3 cellular contexts compared by ENCODE assay signal in the genomic region with DNA sequence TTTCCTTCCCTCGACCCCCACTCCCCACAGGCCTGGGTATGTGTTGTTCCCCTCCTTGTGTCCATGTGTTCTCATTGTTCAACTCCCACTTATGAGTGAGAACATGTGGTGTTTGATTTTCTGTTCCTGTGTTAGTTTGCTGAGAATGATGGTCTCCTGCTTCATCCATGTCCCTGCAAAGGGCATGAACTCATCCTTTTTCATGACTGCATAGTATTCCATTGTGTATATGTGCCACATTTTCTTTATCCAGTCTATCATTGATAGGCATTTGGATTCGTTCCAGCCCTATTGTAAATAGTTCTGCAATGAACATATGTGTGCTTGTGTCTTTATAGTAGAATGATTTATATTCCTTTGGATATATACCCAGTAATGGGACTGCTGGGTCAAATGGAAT.
DNase-seq lines count a peak whose midpoint lies in the region; ATAC-seq, FAIRE-seq and TF ChIP-seq lines count a peak whose summit lies in the region.
"Not testable (repeated sequence)": the region's sequence is repeated elsewhere in the genome, so short reads cannot be mapped to it uniquely, and the experiment has no call there.

No MANE protein-coding gene starts in this region.

- H3K9ac ChIP-seq in K562 (ENCODE audit: insufficient read depth in 1 of 2, low read depth in 2 of 2, low read length in 2 of 2): not testable (repeated sequence)

- not testable (repeated sequence) for H3K4me2 ChIP-seq in K562 (ENCODE audit: insufficient read depth, low read length)

- H3K9me1 ChIP-seq in K562 (ENCODE audit: control insufficient read depth, insufficient read depth, low read length): not testable (repeated sequence)

- DNase-seq in K562 (ENCODE audit: extremely low read depth in 1 of 4, low spot score in 3 of 4): not testable (repeated sequence)

- not testable (repeated sequence) for FAIRE-seq in K562 (lab: Jason Lieb, UNC)

- H3K27me3 ChIP-seq in K562 (ENCODE audit: control insufficient read depth in 2 of 2, insufficient read depth in 2 of 2, low read length in 2 of 2): not testable (repeated sequence)

- H3K4me1 ChIP-seq in HEK293 (ENCODE audit: control insufficient read depth, insufficient read depth, low read length); K562 (replicated peaks in 1 of 2; ENCODE audit: control insufficient read depth in 2 of 2, insufficient read depth in 2 of 2, low read length in 2 of 2): not testable (repeated sequence)

- not testable (repeated sequence) for H3K27ac ChIP-seq in HEK293 (ENCODE audit: extremely low read depth, low read depth, low read length); K562 (ENCODE audit: extremely low read depth, low read depth, low read length)

- not testable (repeated sequence) for TF ChIP-seq RAD21 in K562 (CRISPR knock-in tag; conservative IDR thresholded peaks at IDR 0.05 in 1 of 2, IDR thresholded peaks at IDR 0.05 in 1 of 2)

- intact Hi-C loops in K562 (cut with micrococcal nuclease): not testable (repeated sequence)

- in situ Hi-C loops in K562 (cut with MboI): not testable (repeated sequence)

- TF ChIP-seq EP300 in K562 (IDR thresholded peaks at IDR 0.05; ENCODE audit: low read length): not testable (repeated sequence)

- not testable (repeated sequence) for H3K79me2 ChIP-seq in K562 (ENCODE audit: control insufficient read depth, insufficient read depth, low read length)

- H4K20me1 ChIP-seq in K562 (replicated peaks; ENCODE audit: control insufficient read depth, insufficient read depth, low read length): not testable (repeated sequence)

- not testable (repeated sequence) for H3K9me3 ChIP-seq in HEK293 (ENCODE audit: control insufficient read depth, insufficient read depth, low read depth, low read length); K562 (replicated peaks; ENCODE audit: control insufficient read depth, insufficient read depth, low read depth, low read length)

- ATAC-seq in SK-N-SH treated with all-trans-retinoic acid at 6 μM for 48 hours, K562: not testable (repeated sequence)

- TF ChIP-seq POLR2A in K562 (conservative IDR thresholded peaks at IDR 0.05): not testable (repeated sequence)

- POLR2A ChIA-PET in HEK293 (lab: Yijun Ruan, JAX): not testable (repeated sequence)
- POLR2A ChIA-PET in K562 (lab: Yijun Ruan, JAX): interaction anchor here (1.0 kb wide), 1 partner anchor 8 kb away, joined by 5 read pairs; no protein-coding TSS in a partner anchor

- CTCF ChIA-PET in HEK293 (lab: Yijun Ruan, JAX); K562 (lab: Yijun Ruan, JAX; ENCODE audit: low intra/inter-chr PET ratio): not testable (repeated sequence)

- WGBS in K562 (ENCODE audit: insufficient coverage, low coverage, missing lambda C conversion rate): 0% methylated on average over 2 of the region's 2 CpGs

- H3K4me3 ChIP-seq in HEK293 (ENCODE audit: low read depth, low read length); K562: not testable (repeated sequence)

- not testable (repeated sequence) for H2AFZ ChIP-seq in K562 (ENCODE audit: low read depth, low read length)

- not testable (repeated sequence) for BruUV-seq in K562 (replicated peaks; lab: Mats Ljungman, UMichigan)

- TF ChIP-seq CTCF in HEK293 (tag by site-specific recombination; IDR thresholded peaks at IDR 0.05); K562 (IDR thresholded peaks at IDR 0.05 in 2 of 3, conservative IDR thresholded peaks at IDR 0.05 in 1 of 3; ENCODE audit: insufficient read depth in 2 of 3, low read depth in 1 of 3, low read length in 3 of 3): not testable (repeated sequence)

- H3K36me3 ChIP-seq in HEK293 (ENCODE audit: control insufficient read depth in 2 of 2, insufficient read depth in 1 of 2, low read length in 2 of 2); K562 (ENCODE audit: control insufficient read depth, insufficient read depth, low read length): not testable (repeated sequence)

TF ChIP-seq in HEK293, 187 proteins besides CTCF, POLR2A, EP300 and RAD21:
- TF ChIP-seq, protein P1, sequence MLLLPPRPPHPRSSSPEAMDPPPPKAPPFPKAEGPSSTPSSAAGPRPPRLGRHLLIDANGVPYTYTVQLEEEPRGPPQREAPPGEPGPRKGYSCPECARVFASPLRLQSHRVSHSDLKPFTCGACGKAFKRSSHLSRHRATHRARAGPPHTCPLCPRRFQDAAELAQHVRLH (tag by site-specific recombination; IDR thresholded peaks at IDR 0.05): 0 out of 2 replicates have a peak, but pooled peaks have one; percentile 31
- TF ChIP-seq ZNF146 (tag by site-specific recombination; IDR thresholded peaks at IDR 0.05): peak; percentile 90

TF ChIP-seq in SK-N-SH treated with all-trans-retinoic acid at 6 μM for 48 hours, 23 proteins besides CTCF, POLR2A, EP300 and RAD21:
- 0 out of 2 replicates have a peak, but pooled peaks have one; percentile 32 for TF ChIP-seq ZNF8 (CRISPR knock-in tag; IDR thresholded peaks at IDR 0.05)

TF ChIP-seq in K562, 482 proteins besides CTCF, POLR2A, EP300 and RAD21:
- TF ChIP-seq RBM25 (IDR thresholded peaks at IDR 0.05; ENCODE audit: low read depth, low read length, severe bottlenecking) (peak; percentile 42), KDM1A (IDR thresholded peaks at IDR 0.05) (0 out of 4 replicates have a peak, but pooled peaks of 1 of the 2 experiments have one; percentile 26), BCOR (IDR thresholded peaks at IDR 0.05) (0 out of 2 replicates have a peak, but pooled peaks have one; percentile 36), ZNF146 (CRISPR knock-in tag; IDR thresholded peaks at IDR 0.05; ENCODE audit: unreplicated experiment) (peak; percentile 97)
